In genomic region chr7:37211097-37211496, GRCh38 we compare ENCODE assay signal across 11 cellular contexts.
A peak's percentile ranks its signal among the peaks of the same experiment; 100 is the strongest.
DNase-seq lines count a peak whose midpoint lies in the region; ATAC-seq and TF ChIP-seq lines count a peak whose summit lies in the region.
"Had no signal": no experiment of that assay in that cellular context is flagged by ENCODE, and none has a peak within 500 bp of the region (broad histone marks: within the 10 kb centered on the region; RNA-seq: fewer than 3 reads in every experiment).

No MANE protein-coding gene starts in this region.

- WGBS in SK-N-SH (ENCODE audit: low lambda C conversion rate): 71% methylated on average over 13 of the region's 13 CpGs

- H3K4me2 ChIP-seq in SK-N-SH: no peak overlapping the region

- CTCF ChIA-PET in SK-N-SH (lab: Yijun Ruan, JAX): interaction anchor here (0.5 to 8.2 kb wide), 11 partner anchors 10 to 643 kb away, joined by 3 to 55 read pairs (median 4); no protein-coding TSS in a partner anchor

- no peak for TF ChIP-seq RAD21 in SK-N-SH (IDR thresholded peaks at IDR 0.05; ENCODE audit: low read length)

- TF ChIP-seq EP300 in SK-N-SH (IDR thresholded peaks at IDR 0.05; ENCODE audit: borderline replicate concordance in 1 of 2, low read depth in 1 of 2, low read length in 1 of 2): no peak

- ATAC-seq in GM18520 (IDR thresholded peaks at IDR 0.05; ENCODE audit: unreplicated experiment) (no peak), HG02852 (IDR thresholded peaks at IDR 0.05; ENCODE audit: unreplicated experiment) (no peak)

- H3F3A ChIP-seq in SK-N-SH (replicated peaks; ENCODE audit: insufficient read depth): no peaks in the 10 kb centered on the region

- no peaks in the 10 kb centered on the region for H3K79me2 ChIP-seq in SK-N-SH (ENCODE audit: insufficient read depth)

- POLR2A ChIA-PET in SK-N-SH (lab: Yijun Ruan, JAX): no interaction called here

- H3K9me3 ChIP-seq in skeletal muscle tissue (ENCODE audit: control insufficient read depth in 3 of 3, low read length in 3 of 3) (no peaks in the 10 kb centered on the region), SK-N-SH (no peaks in the 10 kb centered on the region)

- H3K36me3 ChIP-seq in skeletal muscle tissue (ENCODE audit: control insufficient read depth in 3 of 3, insufficient read depth in 3 of 3, low read length in 3 of 3) (no peaks in the 10 kb centered on the region), SK-N-SH (replicated peaks in 1 of 2; ENCODE audit: control insufficient read depth in 1 of 2, insufficient read depth in 2 of 2, low read length in 1 of 2) (no peaks in the 10 kb centered on the region)

- H3K9me2 ChIP-seq in SK-N-SH: no peaks in the 10 kb centered on the region

- H3K4me1 ChIP-seq in skeletal muscle tissue (ENCODE audit: control insufficient read depth in 3 of 3, insufficient read depth in 3 of 3, low read length in 3 of 3): peaks cover 7 to 19% (median 8%) of the 10 kb centered on the region in 3 donors
- H3K4me1 ChIP-seq in SK-N-SH (ENCODE audit: control insufficient read depth in 1 of 2, insufficient read depth in 2 of 2, low read depth in 1 of 2, low read length in 1 of 2): peaks cover 0 to 3% of the 10 kb centered on the region in 2 experiments; a peak in 2 of 4 replicates

- H3K4me3 ChIP-seq in cardiac fibroblast (replicated peaks in 1 of 2; ENCODE audit: low read depth in 2 of 2, low read length in 2 of 2): no peak overlapping the region
- H3K4me3 ChIP-seq in skeletal muscle tissue (ENCODE audit: low read length in 3 of 3): no peak overlapping the region
- H3K4me3 ChIP-seq in SK-N-SH (ENCODE audit: low read depth in 2 of 2, low read length in 1 of 2): no peak overlapping the region

- TF ChIP-seq CTCF in cardiac fibroblast (IDR thresholded peaks at IDR 0.05; ENCODE audit: low read depth, low read length): no peak
- no peak for TF ChIP-seq CTCF in SK-N-SH (IDR thresholded peaks at IDR 0.05)

- DNase-seq in GM04504 (ENCODE audit: low read depth) (peak; percentile 21), cardiac fibroblast (ENCODE audit: low read depth in 2 of 2) (peak; percentile 59 to 88), iris pigment epithelial cell (ENCODE audit: low read depth) (peak; percentile 78), SK-N-SH (no peak)
- DNase-seq in stimulated activated CD4-positive, alpha-beta T cell treated with anti-CD3 and anti-CD28 coated beads, Interleukin-4, amount 100 ng/mL, for 24 hours: no peak
- DNase-seq: activated gamma-delta T cell, NCI-H1048, nephron progenitor cell had no signal

- no peak overlapping the region for H2AFZ ChIP-seq in SK-N-SH (ENCODE audit: low read depth)

- H3K9ac ChIP-seq in skeletal muscle tissue (ENCODE audit: low read depth in 1 of 3, low read length in 3 of 3) (no peak overlapping the region), SK-N-SH (no peak overlapping the region)

- no peaks in the 10 kb centered on the region for H4K20me1 ChIP-seq in SK-N-SH (ENCODE audit: insufficient read depth)

- H3K27me3 ChIP-seq in skeletal muscle tissue (ENCODE audit: control insufficient read depth in 3 of 3, insufficient read depth in 3 of 3, low read length in 3 of 3): no peaks in the 10 kb centered on the region
- no peaks in the 10 kb centered on the region for H3K27me3 ChIP-seq in SK-N-SH (ENCODE audit: insufficient read depth)

- peak overlapping the region; percentile 17 for H3K27ac ChIP-seq in skeletal muscle tissue (ENCODE audit: low read depth, low read length)
- H3K27ac ChIP-seq in SK-N-SH (ENCODE audit: low read depth in 2 of 2, low read length in 1 of 2): no peak overlapping the region

TF ChIP-seq in SK-N-SH, 30 proteins besides CTCF, POLR2A, EP300 and RAD21:
- no peak for TF ChIP-seq TAF1 (IDR thresholded peaks at IDR 0.05; ENCODE audit: borderline replicate concordance, low read depth, low read length)
- TF ChIP-seq GATA2 (CRISPR knock-in tag; IDR thresholded peaks at IDR 0.05): no peak
- no peak for TF ChIP-seq USF1 (IDR thresholded peaks at IDR 0.05; ENCODE audit: borderline replicate concordance, low read depth)
- TF ChIP-seq PBX3 (IDR thresholded peaks at IDR 0.05): no peak
- TF ChIP-seq MAX (IDR thresholded peaks at IDR 0.05; ENCODE audit: low read depth): no peak
- no peak for TF ChIP-seq FOXM1 (IDR thresholded peaks at IDR 0.05; ENCODE audit: low read depth)

Comparison
In these comparisons a context has a peak if more than half of its experiments do, and no peak if none do; other contexts are left out.
1. DNase-seq: peak in GM04504 (single experiment), cardiac fibroblast (2 of 2) and iris pigment epithelial cell (single experiment); none in stimulated activated CD4-positive, alpha-beta T cell treated with anti-CD3 and anti-CD28 coated beads, Interleukin-4, amount 100 ng/mL, for 24 hours (single experiment) and SK-N-SH (single experiment).